In the genomic region with DNA sequence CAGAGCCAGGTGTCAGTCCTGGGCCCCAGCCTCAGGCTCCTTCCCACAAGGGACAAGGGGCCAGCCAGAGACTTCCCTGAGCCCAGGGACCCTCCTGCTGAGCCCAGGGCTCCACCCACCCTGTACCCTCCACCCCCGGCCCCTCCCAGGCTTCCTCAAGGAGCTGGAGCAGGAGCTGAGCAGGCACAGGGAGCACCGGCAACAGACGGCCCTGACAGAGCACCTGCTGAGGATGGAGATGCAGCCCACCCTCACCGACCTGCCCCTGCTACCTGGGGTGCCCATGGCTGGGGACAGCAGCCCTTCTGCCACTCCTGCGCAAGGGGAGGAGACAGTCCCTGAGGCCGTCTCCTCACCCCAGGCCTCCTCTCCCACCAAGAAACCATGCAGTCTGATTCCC, we compare ENCODE assay signal across 1 cellular context.
TF ChIP-seq lines count a peak whose summit lies in the region.

No MANE protein-coding gene starts in this region.

TF ChIP-seq in HEK293, 187 proteins besides CTCF, POLR2A, EP300 and RAD21 (continued from another document):
- TF ChIP-seq, protein P1, sequence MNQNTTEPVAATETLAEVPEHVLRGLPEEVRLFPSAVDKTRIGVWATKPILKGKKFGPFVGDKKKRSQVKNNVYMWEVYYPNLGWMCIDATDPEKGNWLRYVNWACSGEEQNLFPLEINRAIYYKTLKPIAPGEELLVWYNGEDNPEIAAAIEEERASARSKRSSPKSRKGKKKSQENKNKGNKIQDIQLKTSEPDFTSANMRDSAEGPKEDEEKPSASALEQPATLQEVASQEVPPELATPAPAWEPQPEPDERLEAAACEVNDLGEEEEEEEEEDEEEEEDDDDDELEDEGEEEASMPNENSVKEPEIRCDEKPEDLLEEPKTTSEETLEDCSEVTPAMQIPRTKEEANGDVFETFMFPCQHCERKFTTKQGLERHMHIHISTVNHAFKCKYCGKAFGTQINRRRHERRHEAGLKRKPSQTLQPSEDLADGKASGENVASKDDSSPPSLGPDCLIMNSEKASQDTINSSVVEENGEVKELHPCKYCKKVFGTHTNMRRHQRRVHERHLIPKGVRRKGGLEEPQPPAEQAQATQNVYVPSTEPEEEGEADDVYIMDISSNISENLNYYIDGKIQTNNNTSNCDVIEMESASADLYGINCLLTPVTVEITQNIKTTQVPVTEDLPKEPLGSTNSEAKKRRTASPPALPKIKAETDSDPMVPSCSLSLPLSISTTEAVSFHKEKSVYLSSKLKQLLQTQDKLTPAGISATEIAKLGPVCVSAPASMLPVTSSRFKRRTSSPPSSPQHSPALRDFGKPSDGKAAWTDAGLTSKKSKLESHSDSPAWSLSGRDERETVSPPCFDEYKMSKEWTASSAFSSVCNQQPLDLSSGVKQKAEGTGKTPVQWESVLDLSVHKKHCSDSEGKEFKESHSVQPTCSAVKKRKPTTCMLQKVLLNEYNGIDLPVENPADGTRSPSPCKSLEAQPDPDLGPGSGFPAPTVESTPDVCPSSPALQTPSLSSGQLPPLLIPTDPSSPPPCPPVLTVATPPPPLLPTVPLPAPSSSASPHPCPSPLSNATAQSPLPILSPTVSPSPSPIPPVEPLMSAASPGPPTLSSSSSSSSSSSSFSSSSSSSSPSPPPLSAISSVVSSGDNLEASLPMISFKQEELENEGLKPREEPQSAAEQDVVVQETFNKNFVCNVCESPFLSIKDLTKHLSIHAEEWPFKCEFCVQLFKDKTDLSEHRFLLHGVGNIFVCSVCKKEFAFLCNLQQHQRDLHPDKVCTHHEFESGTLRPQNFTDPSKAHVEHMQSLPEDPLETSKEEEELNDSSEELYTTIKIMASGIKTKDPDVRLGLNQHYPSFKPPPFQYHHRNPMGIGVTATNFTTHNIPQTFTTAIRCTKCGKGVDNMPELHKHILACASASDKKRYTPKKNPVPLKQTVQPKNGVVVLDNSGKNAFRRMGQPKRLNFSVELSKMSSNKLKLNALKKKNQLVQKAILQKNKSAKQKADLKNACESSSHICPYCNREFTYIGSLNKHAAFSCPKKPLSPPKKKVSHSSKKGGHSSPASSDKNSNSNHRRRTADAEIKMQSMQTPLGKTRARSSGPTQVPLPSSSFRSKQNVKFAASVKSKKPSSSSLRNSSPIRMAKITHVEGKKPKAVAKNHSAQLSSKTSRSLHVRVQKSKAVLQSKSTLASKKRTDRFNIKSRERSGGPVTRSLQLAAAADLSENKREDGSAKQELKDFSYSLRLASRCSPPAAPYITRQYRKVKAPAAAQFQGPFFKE (tag by site-specific recombination; IDR thresholded peaks at IDR 0.05; ENCODE audit: borderline replicate concordance): no peak
- no peak for TF ChIP-seq ZNF610 (tag by site-specific recombination; IDR thresholded peaks at IDR 0.05; ENCODE audit: borderline replicate concordance)
- 0 out of 2 replicates have a peak, but pooled peaks have one; percentile 38 for TF ChIP-seq ZNF10 (tag by site-specific recombination; IDR thresholded peaks at IDR 0.05)
- TF ChIP-seq ZNF114 (tag by site-specific recombination; IDR thresholded peaks at IDR 0.05): no peak
- TF ChIP-seq OVOL3 (tag by site-specific recombination; IDR thresholded peaks at IDR 0.05): no peak
- TF ChIP-seq, protein P2, sequence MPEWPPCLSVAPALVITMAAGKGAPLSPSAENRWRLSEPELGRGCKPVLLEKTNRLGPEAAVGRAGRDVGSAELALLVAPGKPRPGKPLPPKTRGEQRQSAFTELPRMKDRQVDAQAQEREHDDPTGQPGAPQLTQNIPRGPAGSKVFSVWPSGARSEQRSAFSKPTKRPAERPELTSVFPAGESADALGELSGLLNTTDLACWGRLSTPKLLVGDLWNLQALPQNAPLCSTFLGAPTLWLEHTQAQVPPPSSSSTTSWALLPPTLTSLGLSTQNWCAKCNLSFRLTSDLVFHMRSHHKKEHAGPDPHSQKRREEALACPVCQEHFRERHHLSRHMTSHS (tag by site-specific recombination; IDR thresholded peaks at IDR 0.05): no peak
TF ChIP-seq in HEK293: peak in this region for 1.
